ENCODE assay signal across 8 cellular contexts in the genomic region with DNA sequence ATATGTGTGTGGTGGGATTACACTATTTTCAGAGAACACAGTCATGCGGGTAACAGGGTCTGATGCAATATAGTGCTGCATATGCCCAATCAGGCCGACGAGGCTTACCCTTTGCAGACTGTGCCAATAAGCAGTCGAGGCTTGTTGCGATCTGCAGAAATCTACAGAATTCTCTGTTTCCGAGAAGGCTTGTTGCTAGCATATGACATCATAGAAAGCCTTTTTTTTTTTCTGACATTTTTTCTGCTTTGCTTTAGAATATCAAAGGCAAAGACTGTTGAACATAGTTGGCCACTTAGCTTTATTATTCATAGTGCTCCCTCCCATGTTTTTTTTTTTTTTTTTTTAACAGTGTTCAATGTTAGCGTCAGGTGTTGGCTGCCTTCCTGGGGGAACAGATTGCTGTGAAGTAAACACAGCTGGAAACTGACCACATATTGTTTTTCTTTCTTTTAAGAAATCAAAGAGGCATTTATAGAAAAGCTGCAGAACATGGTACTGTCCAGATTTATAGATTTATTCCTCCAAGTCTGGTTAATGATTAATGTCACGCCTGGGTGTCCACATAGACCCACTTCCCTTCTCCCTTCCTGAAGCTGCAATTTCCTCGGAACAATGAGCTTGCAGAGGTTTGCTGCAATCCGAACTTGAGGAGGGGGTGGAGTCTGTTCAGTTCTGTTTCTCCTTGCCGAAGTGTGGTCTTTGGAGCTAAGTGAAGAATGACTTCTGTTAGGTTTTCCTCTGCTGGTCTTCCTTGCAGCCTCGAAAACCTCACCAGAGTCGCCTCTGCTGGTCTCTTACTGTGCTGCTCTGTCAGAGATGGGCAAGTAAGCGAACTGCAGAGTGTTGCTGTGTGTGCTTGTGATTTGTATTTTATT.
DNase-seq lines count a peak whose midpoint lies in the region; ATAC-seq and TF ChIP-seq lines count a peak whose summit lies in the region.

No MANE protein-coding gene starts in this region.

- H3K4me3 Mint-ChIP-seq in activated T-cell treated with anti-CD3 and anti-CD28 coated beads, Interleukin-2, amount 50 U/mL, for 72 hours = peak overlapping the region; percentile 33 to 56

- no peaks in the 10 kb centered on the region for H3K36me3 ChIP-seq in stomach smooth muscle (ENCODE audit: control insufficient read depth in 2 of 2, insufficient read depth in 2 of 2, low read length in 2 of 2)

- peak; percentile 47 to 49 for ATAC-seq in activated T-cell treated with anti-CD3 and anti-CD28 coated beads, Interleukin-2, amount 50 U/mL, for 72 hours (replicated peaks in 1 of 2)
- ATAC-seq in left colon = peak; percentile 81
- no peak for ATAC-seq in HG03571 (IDR thresholded peaks at IDR 0.05; ENCODE audit: unreplicated experiment)

- peak overlapping the region in 1 of 2 donors; percentile 10 for H3K4me3 ChIP-seq in cardiac fibroblast (replicated peaks in 1 of 2; ENCODE audit: low read depth in 2 of 2, low read length in 2 of 2)
- H3K4me3 ChIP-seq in stomach smooth muscle (ENCODE audit: low read length in 2 of 2) = peak overlapping the region; percentile 29 to 67

- intact Hi-C loops in left colon (cut with DNase I, micrococcal nuclease) = no loop called here

- H3K27me3 ChIP-seq in stomach smooth muscle (ENCODE audit: control insufficient read depth in 1 of 2, insufficient read depth in 2 of 2, low read length in 2 of 2) = no peaks in the 10 kb centered on the region

- H3K27me3 Mint-ChIP-seq in activated T-cell treated with anti-CD3 and anti-CD28 coated beads, Interleukin-2, amount 50 U/mL, for 72 hours (ENCODE audit: low read depth) = no peaks in the 10 kb centered on the region

- no peak for TF ChIP-seq CTCF in cardiac fibroblast (IDR thresholded peaks at IDR 0.05; ENCODE audit: low read depth, low read length)

- no peaks in the 10 kb centered on the region for H3K36me3 Mint-ChIP-seq in activated T-cell treated with anti-CD3 and anti-CD28 coated beads, Interleukin-2, amount 50 U/mL, for 72 hours (ENCODE audit: insufficient read depth in 2 of 2)

- H3K9me3 Mint-ChIP-seq in activated T-cell treated with anti-CD3 and anti-CD28 coated beads, Interleukin-2, amount 50 U/mL, for 72 hours = no peaks in the 10 kb centered on the region

- peak overlapping the region; percentile 49 for H3K27ac ChIP-seq in stomach smooth muscle (ENCODE audit: low read length)

- peaks cover 21% of the 10 kb centered on the region for H3K4me1 ChIP-seq in stomach smooth muscle (ENCODE audit: control insufficient read depth, insufficient read depth, low read length)

- H3K9me3 ChIP-seq in stomach smooth muscle (ENCODE audit: control insufficient read depth in 2 of 2, low read length in 2 of 2) = no peaks in the 10 kb centered on the region

- no peak for DNase-seq in activated T-cell treated with anti-CD3 and anti-CD28 coated beads, Interleukin-2, amount 50 U/mL, for 72 hours
- DNase-seq in activated T-cell treated with anti-CD3 and anti-CD28 coated beads, Interleukin-2, amount 50 U/mL, for 1 hour = no peak
- DNase-seq in NCI-H2107 (lab: John Stamatoyannopoulos, UW) (peak; percentile 29), cardiac fibroblast (ENCODE audit: low read depth in 2 of 2) (peak; percentile 55 to 64), left colon (peak; percentile 45 to 55)
- no peak for DNase-seq in activated CD4-positive, alpha-beta T cell treated with anti-CD3 and anti-CD28 coated beads, Interleukin-2, amount 50 U/mL, for 48 hours

- H3K27ac Mint-ChIP-seq in activated T-cell treated with anti-CD3 and anti-CD28 coated beads, Interleukin-2, amount 50 U/mL, for 72 hours = peak overlapping the region; percentile 26

- H3K9ac ChIP-seq in stomach smooth muscle (ENCODE audit: low read length in 2 of 2) = peak overlapping the region in 1 of 2 donors; percentile 17

- peaks cover 8% of the 10 kb centered on the region for H3K4me1 Mint-ChIP-seq in activated T-cell treated with anti-CD3 and anti-CD28 coated beads, Interleukin-2, amount 50 U/mL, for 72 hours (ENCODE audit: low read depth)

Comparison
In these comparisons a context has a peak if more than half of its experiments do, and no peak if none do; other contexts are left out.
1. DNase-seq: peak in NCI-H2107 (single experiment), cardiac fibroblast (2 of 2) and left colon (2 of 2); none in activated T-cell treated with anti-CD3 and anti-CD28 coated beads, Interleukin-2, amount 50 U/mL, for 72 hours (0 of 2), activated T-cell treated with anti-CD3 and anti-CD28 coated beads, Interleukin-2, amount 50 U/mL, for 1 hour (single experiment) and activated CD4-positive, alpha-beta T cell treated with anti-CD3 and anti-CD28 coated beads, Interleukin-2, amount 50 U/mL, for 48 hours (0 of 2).